Comparison of ENCODE assay signal across 16 cellular contexts in genomic region chr22:40759294-40759840, GRCh38.
"Had no signal": no experiment of that assay in that cellular context is flagged by ENCODE, and none has a peak within 500 bp of the region (broad histone marks: within the 10 kb centered on the region; RNA-seq: fewer than 3 reads in every experiment).

No MANE protein-coding gene starts in this region.

- H3K9me3 Mint-ChIP-seq: natural killer cell, neural crest cell had no signal

- H3K4me3 Mint-ChIP-seq: natural killer cell, neural crest cell had no signal

- H2AFZ ChIP-seq: hepatocyte had no signal

- H3K4me2 ChIP-seq: hepatocyte, smooth muscle cell had no signal

- H3K27me3 ChIP-seq: esophagus muscularis mucosa, gastroesophageal sphincter, hepatocyte, ovary, right atrium auricular region, tibial artery, upper lobe of right lung, vagina had no signal

- H3K36me3 Mint-ChIP-seq: natural killer cell had no signal

- H3K4me1 ChIP-seq: right atrium auricular region, upper lobe of right lung had no signal

- H3K79me2 ChIP-seq: hepatocyte had no signal

- H3K27ac Mint-ChIP-seq: natural killer cell had no signal

- DNase-seq: effector memory CD4-positive, alpha-beta T cell; kidney glomerular epithelial cell; mammary epithelial cell; natural killer cell; ovary; stimulated activated CD4-positive, alpha-beta T cell treated with anti-CD3 and anti-CD28 coated beads, Interleukin-2, amount 100 ng/mL, for 48 hours; stimulated activated naive CD8-positive, alpha-beta T cell treated with anti-CD3 and anti-CD28 coated beads, Interleukin-15, Interleukin-2, amounts not matched to agents 100 U/mL and 50 U/mL, for 24 hours; tibial artery; upper lobe of right lung had no signal

- H3K36me3 ChIP-seq: esophagus muscularis mucosa, gastroesophageal sphincter, ovary, right atrium auricular region, tibial artery, upper lobe of right lung, vagina had no signal

- H3K4me1 Mint-ChIP-seq: natural killer cell, neural crest cell had no signal

- H3K4me3 ChIP-seq: esophagus muscularis mucosa, gastroesophageal sphincter, hepatocyte, ovary, right atrium auricular region, smooth muscle cell, tibial artery, upper lobe of right lung, vagina had no signal

- H3K9me3 ChIP-seq: esophagus muscularis mucosa, gastroesophageal sphincter, ovary, right atrium auricular region, tibial artery, upper lobe of right lung, vagina had no signal

- ATAC-seq: gastroesophageal sphincter; natural killer cell; stimulated activated naive CD8-positive, alpha-beta T cell treated with anti-CD3 and anti-CD28 coated beads, Interleukin-15, Interleukin-2, amounts not matched to agents 100 U/mL and 50 U/mL, for 24 hours; upper lobe of right lung had no signal

- H3K27ac ChIP-seq: esophagus muscularis mucosa, gastroesophageal sphincter, hepatocyte, ovary, right atrium auricular region, tibial artery, upper lobe of right lung, vagina had no signal
